Comparison of ENCODE assay signal across 25 cellular contexts in genomic region chr6:19712998-19713397, GRCh38.
"Had no signal": no experiment of that assay in that cellular context is flagged by ENCODE, and none has a peak within 500 bp of the region (broad histone marks: within the 10 kb centered on the region; RNA-seq: fewer than 3 reads in every experiment).

No MANE protein-coding gene starts in this region.

- H3K27ac ChIP-seq: colonic mucosa, epithelial cell of prostate, esophagus squamous epithelium, gastrocnemius medialis, heart right ventricle, left lung, lower lobe of right lung had no signal

- ATAC-seq: effector memory CD8-positive, alpha-beta T cell; esophagus mucosa; gastrocnemius medialis; heart right ventricle; left cardiac atrium; left lung; left ventricle myocardium superior; lower lobe of right lung; mucosa of descending colon had no signal

- FAIRE-seq: endometrium, islet of Langerhans, keratinocyte had no signal

- H3K36me3 ChIP-seq: colonic mucosa, esophagus squamous epithelium, gastrocnemius medialis, heart right ventricle, left lung, lower lobe of right lung had no signal

- H3K4me1 ChIP-seq: colonic mucosa, esophagus squamous epithelium, gastrocnemius medialis, heart right ventricle, left lung, lower lobe of right lung had no signal

- H3K9me3 ChIP-seq: colonic mucosa, esophagus squamous epithelium, gastrocnemius medialis, heart right ventricle, left lung, lower lobe of right lung, mucosa of descending colon had no signal

- H3K4me3 ChIP-seq: colonic mucosa, esophagus squamous epithelium, gastrocnemius medialis, heart right ventricle, left lung, lower lobe of right lung, mucosa of descending colon had no signal

- H3K27me3 ChIP-seq: colonic mucosa, esophagus squamous epithelium, gastrocnemius medialis, left lung had no signal

- DNase-seq: colonic mucosa; cortex of kidney; effector CD8-positive, alpha-beta T cell; effector memory CD8-positive, alpha-beta T cell; erythroblast; esophagus squamous epithelium; foreskin fibroblast; foreskin melanocyte; gastrocnemius medialis; glutamatergic neuron; head of caudate nucleus; heart right ventricle; hippocampal formation; left cardiac atrium; left lung; left ventricle myocardium superior; lower lobe of right lung; mesenchymal stem cell; mucosa of descending colon; naive B cell had no signal
